1 cellular context compared by ENCODE assay signal in genomic region chr13:98961204-98962105, GRCh38.
TF ChIP-seq lines count a peak whose summit lies in the region.

No MANE protein-coding gene starts in this region.

TF ChIP-seq in IMR-90, 13 proteins besides CTCF, POLR2A, EP300 and RAD21 (continued from another document):
- TF ChIP-seq ELK1 (IDR thresholded peaks at IDR 0.05; ENCODE audit: borderline replicate concordance, low read depth, low read length) (no peak), BHLHE40 (IDR thresholded peaks at IDR 0.05; ENCODE audit: low read depth, low read length) (no peak), MXI1 (IDR thresholded peaks at IDR 0.05; ENCODE audit: borderline replicate concordance, low read depth, low read length) (no peak), USF2 (IDR thresholded peaks at IDR 0.05; ENCODE audit: low read depth, low read length) (no peak), CEBPB (IDR thresholded peaks at IDR 0.05; ENCODE audit: low read depth, low read length) (no peak), MAFK (IDR thresholded peaks at IDR 0.05; ENCODE audit: low read depth, low read length) (no peak), SMC3 (IDR thresholded peaks at IDR 0.05; ENCODE audit: low read depth, low read length) (no peak), NFE2L2 (IDR thresholded peaks at IDR 0.05; ENCODE audit: low read depth, low read length) (no peak), RFX5 (IDR thresholded peaks at IDR 0.05; ENCODE audit: low read depth, low read length) (no peak)
